18 cellular contexts compared by ENCODE assay signal in the genomic region with DNA sequence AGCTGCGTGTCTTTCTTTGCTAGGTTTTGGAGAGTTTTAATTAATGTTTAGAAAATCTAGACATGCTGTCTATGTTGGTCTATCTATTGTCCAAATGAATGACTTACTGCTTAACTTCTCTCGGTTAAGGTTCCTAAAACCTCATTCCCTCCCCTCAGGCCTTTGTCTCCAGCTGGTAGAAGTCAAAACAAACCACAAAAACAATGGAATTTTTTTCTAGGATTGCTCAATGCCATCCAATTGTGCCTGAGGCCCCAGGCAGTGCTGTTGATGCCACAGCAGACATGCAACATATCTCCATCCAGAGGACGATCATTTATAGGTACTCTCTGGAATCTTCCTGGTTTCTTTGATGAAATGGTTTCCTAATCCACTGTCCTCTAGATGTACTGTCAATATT.
DNase-seq lines count a peak whose midpoint lies in the region; FAIRE-seq and TF ChIP-seq lines count a peak whose summit lies in the region.
"Had no signal": no experiment of that assay in that cellular context is flagged by ENCODE, and none has a peak within 500 bp of the region (broad histone marks: within the 10 kb centered on the region; RNA-seq: fewer than 3 reads in every experiment).

No MANE protein-coding gene starts in this region.

- intact Hi-C loops in spleen (cut with DNase I; ENCODE audit: low total_unique reads): no loop called here

- TF ChIP-seq CTCF in spleen (IDR thresholded peaks at IDR 0.05 in 8 of 11, conservative IDR thresholded peaks at IDR 0.05 in 3 of 11): no peak

- H3K27me3 ChIP-seq in SJSA1 (replicated peaks): no peaks in the 10 kb centered on the region
- no peaks in the 10 kb centered on the region for H3K27me3 ChIP-seq in spleen (replicated peaks in 1 of 7)
- H3K27me3 ChIP-seq: esophagus muscularis mucosa, pancreas had no signal

- no peak overlapping the region for H3K27ac ChIP-seq in SJSA1
- H3K27ac ChIP-seq in spleen: no peak overlapping the region
- H3K27ac ChIP-seq: esophagus muscularis mucosa, pancreas, thoracic aorta had no signal

- FAIRE-seq in urothelium cell line (lab: Jason Lieb, UNC): no peak
- FAIRE-seq: GM12891, pancreas had no signal

- WGBS in spleen, 5 donors: 34 to 61% (median 46%) methylated on average over 3 of the region's 3 CpGs

- H3K9me3 ChIP-seq in SJSA1 (replicated peaks): no peaks in the 10 kb centered on the region
- H3K9me3 ChIP-seq in spleen: peaks cover 0 to under 1% (median 0%) of the 10 kb centered on the region in 8 donors
- H3K9me3 ChIP-seq: pancreas, thoracic aorta had no signal

- H3K4me1 ChIP-seq in SJSA1 (replicated peaks) (peaks cover 40% of the 10 kb centered on the region), spleen (no peaks in the 10 kb centered on the region)
- H3K4me1 ChIP-seq: pancreas had no signal

- H3K36me3 ChIP-seq in SJSA1 (no peaks in the 10 kb centered on the region), spleen (no peaks in the 10 kb centered on the region)
- H3K36me3 ChIP-seq: esophagus muscularis mucosa, pancreas, thoracic aorta had no signal

- H3K4me3 ChIP-seq in SJSA1 (no peak overlapping the region), spleen (no peak overlapping the region)
- H3K4me3 ChIP-seq: esophagus muscularis mucosa, pancreas, skin epidermis, thoracic aorta had no signal

- DNase-seq in GM03348 (ENCODE audit: low spot score) (peak; percentile 47), SJSA1 (ENCODE audit: low read depth in 1 of 2, low spot score in 2 of 2) (peak; percentile 63 to 80), fibroblast of peridontal ligament (ENCODE audit: extremely low read depth) (peak; percentile 75), urothelium cell line (ENCODE audit: low spot score) (peak; percentile 35), spleen (no peak), NCI-H2029 (lab: John Stamatoyannopoulos, UW) (no peak)
- DNase-seq in stimulated activated naive CD4-positive, alpha-beta T cell (lab: John Stamatoyannopoulos, UW): no peak
- DNase-seq: activated CD4-positive, alpha-beta T cell treated with anti-CD3 and anti-CD28 coated beads for 4 hours; activated CD8-positive, alpha-beta memory T cell treated with anti-CD3 and anti-CD28 coated beads, Interleukin-2, amount 50 U/mL, for 4 hours; CD4-positive, alpha-beta memory T cell; H7; NCI-H1436 treated with DMSO at 0.1 percent for 48 hours; NCI-H446 treated with DMSO at 0.1 percent for 48 hours; pancreas had no signal

- no peak for TF ChIP-seq POLR2A in spleen (IDR thresholded peaks at IDR 0.05)

Comparison
In these comparisons a context has a peak if more than half of its experiments do, and no peak if none do; other contexts are left out.
1. DNase-seq: peak in GM03348 (single experiment), SJSA1 (2 of 2), fibroblast of peridontal ligament (single experiment) and urothelium cell line (single experiment); none in stimulated activated naive CD4-positive, alpha-beta T cell (0 of 6), spleen (single experiment) and NCI-H2029 (single experiment).